ENCODE assay signal across 1 cellular context in the genomic region with DNA sequence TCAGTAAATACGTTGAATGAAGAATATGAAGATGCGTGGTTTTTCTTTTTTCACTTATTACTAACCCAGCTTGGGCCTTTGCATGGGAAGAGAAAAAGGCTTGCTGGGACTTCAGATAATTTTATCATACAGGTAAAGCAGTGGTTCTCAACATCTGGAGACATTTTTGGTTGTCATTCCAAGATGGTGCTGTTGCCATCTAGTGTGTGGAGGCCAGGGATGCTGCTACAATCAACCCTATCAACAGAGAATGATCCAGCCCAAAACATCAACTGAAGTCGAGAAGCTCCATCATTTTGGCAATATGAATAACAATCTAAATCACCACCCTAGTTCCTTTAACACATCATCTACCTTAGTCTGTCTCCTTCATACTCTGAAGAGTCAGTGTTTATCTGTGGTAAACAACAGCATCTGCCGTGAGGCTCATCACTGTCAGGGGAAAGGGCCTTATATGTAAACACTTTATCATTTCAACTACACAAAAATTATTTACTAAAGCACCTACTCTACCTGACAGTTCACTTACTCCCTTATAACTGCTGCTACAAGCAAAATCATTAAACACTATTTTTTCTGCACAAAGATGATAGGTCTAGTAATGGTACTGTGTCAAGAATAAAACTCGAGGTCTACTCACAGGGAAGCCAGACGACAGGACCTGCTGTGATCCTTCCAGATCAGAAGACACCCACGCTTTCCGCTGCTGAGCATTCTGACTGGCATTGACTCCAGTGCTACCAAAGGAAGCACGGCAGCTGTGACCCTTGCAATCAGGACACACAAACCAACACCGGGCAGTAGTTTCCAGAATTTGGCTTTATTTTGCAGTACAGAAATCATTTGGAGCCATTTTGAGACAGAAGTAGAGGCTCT.
TF ChIP-seq lines count a peak whose summit lies in the region.

No MANE protein-coding gene starts in this region.

TF ChIP-seq in GM12891, 5 proteins besides CTCF, POLR2A, EP300 and RAD21:
- TF ChIP-seq SPI1 (IDR thresholded peaks at IDR 0.05; ENCODE audit: low read depth, low read length) (no peak), POU2F2 (IDR thresholded peaks at IDR 0.05; ENCODE audit: low read depth, low read length) (no peak), PAX5 (IDR thresholded peaks at IDR 0.05; ENCODE audit: insufficient read depth, low read length, severe bottlenecking) (no peak), POLR2AphosphoS5 (IDR thresholded peaks at IDR 0.05; ENCODE audit: low read depth, low read length) (peak; percentile 45), TAF1 (IDR thresholded peaks at IDR 0.05; ENCODE audit: low read depth, low read length) (no peak)
